ENCODE assay signal across 11 cellular contexts in genomic region chr13:91643394-91643793, GRCh38.
"Had no signal": no experiment of that assay in that cellular context is flagged by ENCODE, and none has a peak within 500 bp of the region (broad histone marks: within the 10 kb centered on the region; RNA-seq: fewer than 3 reads in every experiment).

No MANE protein-coding gene starts in this region.

- H3K27ac ChIP-seq: GM23248 had no signal

- FAIRE-seq: H1, H54 had no signal

- H3K36me3 ChIP-seq: HAP-1 had no signal

- DNase-seq: GM23248, GOT3, H7, H9, HCEC 1CT, HFFc6 had no signal

- H3K9me3 ChIP-seq: HAP-1 had no signal

- H3K4me3 ChIP-seq: GM23248, GM23338, HAP-1 had no signal

- H3K4me2 ChIP-seq: GM23338 had no signal

- H3K9ac ChIP-seq: GM23248 had no signal

- ATAC-seq: GM23338, HCT116 had no signal

- H3K4me1 ChIP-seq: HAP-1 had no signal

- H2AFZ ChIP-seq: GM23248, GM23338 had no signal
